ENCODE assay signal across 7 cellular contexts in genomic region chr6:136823128-136823660, GRCh38. TPM values are rescaled to one million over a fixed set of nuclear protein-coding genes. Genes with fewer than 3 reads are reported as not detected.
DNase-seq lines count a peak whose midpoint lies in the region; ATAC-seq, FAIRE-seq and TF ChIP-seq lines count a peak whose summit lies in the region.

No MANE protein-coding gene starts in this region.

- peak in 1 of 11 experiments; percentile 1 for TF ChIP-seq CTCF in spleen (IDR thresholded peaks at IDR 0.05 in 8 of 11, conservative IDR thresholded peaks at IDR 0.05 in 3 of 11)

- H3K4me3 ChIP-seq in spleen: peak overlapping the region; percentile 54 to 81 (median 64)

- WGBS in spleen, 5 donors: 57 to 90% (median 63%) methylated on average over 19 to 31 of the region's 31 CpGs

- H3K4me3 Mint-ChIP-seq in activated CD4-positive, alpha-beta memory T cell treated with anti-CD3 and anti-CD28 coated beads, Interleukin-2, amount 10 ng/mL, durations not matched to agents 7 days and 5 days: peak overlapping the region; percentile 82

- H3K27ac ChIP-seq in spleen: peak overlapping the region; percentile 92 to 95 (median 93)

- intact Hi-C loops in left ventricle myocardium superior (cut with micrococcal nuclease): no loop called here
- intact Hi-C loops in spleen (cut with DNase I; ENCODE audit: low total_unique reads): no loop called here

- ATAC-seq in left ventricle myocardium superior (no peak), GM21723 (IDR thresholded peaks at IDR 0.05; ENCODE audit: unreplicated experiment) (no peak), HG03039 (IDR thresholded peaks at IDR 0.05; ENCODE audit: unreplicated experiment) (no peak)

- CTCF ChIA-PET in activated CD4-positive, alpha-beta memory T cell treated with anti-CD3 and anti-CD28 coated beads, Interleukin-2, amount 10 ng/mL, durations not matched to agents 7 days and 5 days (lab: Charles Lee): interaction anchor here (1.3 to 2.8 kb wide), 3 partner anchors 15 to 31 kb away, joined by 3 to 19 read pairs (median 3); partner anchors contain the start of gene MAP3K5

- peaks cover 0 to 28% (median 9%) of the 10 kb centered on the region in 6 donors for H3K36me3 ChIP-seq in spleen

- peaks cover 18% of the 10 kb centered on the region for H3K4me1 Mint-ChIP-seq in activated CD4-positive, alpha-beta memory T cell treated with anti-CD3 and anti-CD28 coated beads, Interleukin-2, amount 10 ng/mL, durations not matched to agents 7 days and 5 days

- DNase-seq in HTR-8/SVneo (ENCODE audit: insufficient read length, low spot score) (no peak), left ventricle myocardium superior (peak; percentile 34), spleen (peak; percentile 78), NCI-H2171 (lab: John Stamatoyannopoulos, UW) (no peak)
- no peak for DNase-seq in activated CD4-positive, alpha-beta memory T cell treated with anti-CD3 and anti-CD28 coated beads, Interleukin-2, amount 10 ng/mL, durations not matched to agents 7 days and 5 days

- H3K27ac Mint-ChIP-seq in activated CD4-positive, alpha-beta memory T cell treated with anti-CD3 and anti-CD28 coated beads, Interleukin-2, amount 10 ng/mL, durations not matched to agents 7 days and 5 days: peak overlapping the region; percentile 67

- H3K36me3 Mint-ChIP-seq in activated CD4-positive, alpha-beta memory T cell treated with anti-CD3 and anti-CD28 coated beads, Interleukin-2, amount 10 ng/mL, durations not matched to agents 7 days and 5 days (ENCODE audit: low read depth): peaks cover 19% of the 10 kb centered on the region

- H3K27me3 Mint-ChIP-seq in activated CD4-positive, alpha-beta memory T cell treated with anti-CD3 and anti-CD28 coated beads, Interleukin-2, amount 10 ng/mL, durations not matched to agents 7 days and 5 days: peaks cover 3% of the 10 kb centered on the region

- no peaks in the 10 kb centered on the region for H3K9me3 ChIP-seq in spleen

- H3K27me3 ChIP-seq in spleen (replicated peaks in 1 of 7): no peaks in the 10 kb centered on the region

- POLR2A ChIA-PET in activated CD4-positive, alpha-beta memory T cell treated with anti-CD3 and anti-CD28 coated beads, Interleukin-2, amount 10 ng/mL, durations not matched to agents 7 days and 5 days (lab: Charles Lee): interaction anchor here (0.9 to 1.5 kb wide), 6 partner anchors 62 to 533 kb away, joined by 3 to 5 read pairs (median 3); partner anchors contain the start of gene BCLAF1

- FAIRE-seq in HTR-8/SVneo (lab: Jason Lieb, UNC): peak; percentile 54

- TF ChIP-seq POLR2A in spleen (IDR thresholded peaks at IDR 0.05): no peak

- H3K9me3 Mint-ChIP-seq in activated CD4-positive, alpha-beta memory T cell treated with anti-CD3 and anti-CD28 coated beads, Interleukin-2, amount 10 ng/mL, durations not matched to agents 7 days and 5 days: no peaks in the 10 kb centered on the region

- H3K4me1 ChIP-seq in spleen: peaks cover 4 to 29% (median 12%) of the 10 kb centered on the region in 6 donors

RNA-seq across cellular contexts. Expression of gene PEX7, which starts 0.8 kb away (rescaled TPM):
- 1 to 10 TPM; 4.5 to 4.8 TPM for total RNA-seq in activated CD4-positive, alpha-beta memory T cell treated with anti-CD3 and anti-CD28 coated beads, Interleukin-2, amount 10 ng/mL, durations not matched to agents 7 days and 5 days
- total RNA-seq in left ventricle myocardium superior: 14.1 TPM
- 1 to 10 TPM; 2.2 to 6.4 (median 5.6) TPM for total RNA-seq in spleen
- 1 to 10 TPM; 2.8 to 4.5 (median 3.8) TPM for polyA plus RNA-seq in spleen

RNA-seq across cellular contexts. Expression of gene MAP3K5, which starts 30.9 kb away (rescaled TPM):
- 10 to 100 TPM; 25.4 to 25.9 TPM for total RNA-seq in activated CD4-positive, alpha-beta memory T cell treated with anti-CD3 and anti-CD28 coated beads, Interleukin-2, amount 10 ng/mL, durations not matched to agents 7 days and 5 days
- total RNA-seq in left ventricle myocardium superior (38.5 TPM), spleen (10 to 100 TPM; 28.8 to 55.0 (median 39.3) TPM)
- polyA plus RNA-seq in spleen: 1 to 10 TPM; 7.2 to 9.8 (median 8.4) TPM

Comparison
In these comparisons a context has a peak if more than half of its experiments do, and no peak if none do; other contexts are left out.
1. DNase-seq: peak in left ventricle myocardium superior (single experiment) and spleen (single experiment); none in HTR-8/SVneo (single experiment), activated CD4-positive, alpha-beta memory T cell treated with anti-CD3 and anti-CD28 coated beads, Interleukin-2, amount 10 ng/mL, durations not matched to agents 7 days and 5 days (single experiment) and NCI-H2171 (single experiment).